27 cellular contexts compared by ENCODE assay signal in genomic region chr12:7479784-7480183, GRCh38. TPM values are rescaled to one million over a fixed set of nuclear protein-coding genes. Genes with fewer than 3 reads are reported as not detected.
"Had no signal": no experiment of that assay in that cellular context is flagged by ENCODE, and none has a peak within 500 bp of the region (broad histone marks: within the 10 kb centered on the region; RNA-seq: fewer than 3 reads in every experiment).

No MANE protein-coding gene starts in this region.

- H3K36me3 ChIP-seq: cardiac muscle cell, gastrocnemius medialis, left ventricle myocardium inferior, thoracic aorta, upper lobe of left lung had no signal

- H3K4me3 ChIP-seq: body of pancreas, cardiac muscle cell, gastrocnemius medialis, left ventricle myocardium inferior, spleen, thoracic aorta, upper lobe of left lung had no signal

- H3K4me1 ChIP-seq: body of pancreas, gastrocnemius medialis, left ventricle myocardium inferior, spleen, upper lobe of left lung had no signal

- DNase-seq: activated B cell treated with CpG ODN at 0.5 μM for 24 hours; activated CD4-positive, alpha-beta T cell treated with anti-CD3 and anti-CD28 coated beads for 36 hours; activated CD4-positive, alpha-beta T cell treated with anti-CD3 and anti-CD28 coated beads, Interleukin-2, amount 50 U/mL, for 4 hours; activated CD8-positive, alpha-beta memory T cell treated with anti-CD3 and anti-CD28 coated beads for 24 hours; activated CD8-positive, alpha-beta memory T cell treated with anti-CD3 and anti-CD28 coated beads, Interleukin-2, amount 50 U/mL, for 4 hours; activated naive CD4-positive, alpha-beta T cell treated with Interleukin-2 at 50 U/mL for 16 hours; activated naive CD8-positive, alpha-beta T cell treated with anti-CD3 and anti-CD28 coated beads, Interleukin-2, amount 10 ng/mL, durations not matched to agents 7 days and 5 days; activated T-cell treated with anti-CD3 and anti-CD28 coated beads, Interleukin-2, amount 50 U/mL, for 4 hours; body of pancreas; cortex of kidney; gastrocnemius medialis; hippocampal formation; left ventricle myocardium inferior; midbrain; retina; spleen; stimulated activated CD4-positive, alpha-beta T cell treated with anti-CD3 and anti-CD28 coated beads, Interleukin-4, amount 100 ng/mL, for 24 hours; stimulated activated naive CD4-positive, alpha-beta T cell treated with Interleukin-2 at 50 U/mL for 16 hours; T-helper 1 cell; T1000; upper lobe of left lung had no signal

- H3K27ac ChIP-seq: body of pancreas, cardiac muscle cell, epithelial cell of prostate, gastrocnemius medialis, left ventricle myocardium inferior, spleen, thoracic aorta, upper lobe of left lung had no signal

- H3K9me3 ChIP-seq: body of pancreas, gastrocnemius medialis, spleen, thoracic aorta, upper lobe of left lung had no signal

- H3K27me3 ChIP-seq: body of pancreas, cardiac muscle cell, gastrocnemius medialis, spleen, upper lobe of left lung had no signal

- ATAC-seq: activated CD4-positive, alpha-beta T cell treated with anti-CD3 and anti-CD28 coated beads for 36 hours; activated T-cell treated with anti-CD3 and anti-CD28 coated beads, Interleukin-2, amount 50 U/mL, for 4 hours; body of pancreas; gastrocnemius medialis; natural killer cell treated with Interleukin-12 subunit alpha and Interleukin-12 subunit beta and Interleukin-15 and Interleukin-18, amount 100 ng/mL, for 72 hours had no signal

RNA-seq across cellular contexts. Expression of gene CD163, which starts 23.8 kb away (rescaled TPM):
- total RNA-seq: activated CD4-positive, alpha-beta T cell treated with anti-CD3 and anti-CD28 coated beads for 36 hours; lung microvascular endothelial cell; natural killer cell treated with Interleukin-12 subunit alpha and Interleukin-12 subunit beta and Interleukin-15 and Interleukin-18, amount 100 ng/mL, for 72 hours; osteocyte had no signal
- polyA plus RNA-seq: cardiac muscle cell had no signal

RNA-seq across cellular contexts. Expression of gene CD163L1, which starts 35.8 kb away (rescaled TPM):
- total RNA-seq: activated CD4-positive, alpha-beta T cell treated with anti-CD3 and anti-CD28 coated beads for 36 hours; natural killer cell treated with Interleukin-12 subunit alpha and Interleukin-12 subunit beta and Interleukin-15 and Interleukin-18, amount 100 ng/mL, for 72 hours had no signal
- polyA plus RNA-seq: cardiac muscle cell had no signal
